12 cellular contexts compared by ENCODE assay signal in the genomic region with DNA sequence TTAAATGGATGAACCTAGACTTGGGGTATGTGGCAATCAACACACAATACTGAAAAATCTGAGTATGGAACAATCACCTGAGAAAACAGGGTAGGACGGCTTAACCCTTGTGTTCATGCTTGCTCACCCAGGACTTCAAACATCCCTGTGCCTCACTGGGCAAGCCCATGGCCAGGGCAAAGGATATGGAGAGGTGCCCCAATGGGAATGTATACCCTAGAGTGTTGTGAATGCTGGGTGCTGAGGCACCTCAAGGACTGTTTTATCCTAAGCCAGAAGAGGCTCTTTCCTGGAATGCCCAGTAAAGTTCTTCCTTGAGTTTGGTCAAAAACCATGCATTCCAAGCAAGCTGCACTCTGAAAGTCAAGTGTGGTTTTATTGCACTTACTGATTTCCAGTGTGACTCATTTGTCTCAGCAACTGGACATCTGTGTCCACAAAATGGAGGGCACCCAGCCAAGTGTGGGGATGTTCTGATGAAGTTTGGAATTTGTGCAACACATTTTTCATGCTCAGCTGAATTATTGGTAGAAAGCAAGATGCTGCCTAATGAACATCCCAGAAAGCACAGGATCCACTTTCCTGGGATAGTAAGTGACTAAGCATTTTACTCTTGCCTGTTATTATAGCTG.
DNase-seq lines count a peak whose midpoint lies in the region; ATAC-seq and TF ChIP-seq lines count a peak whose summit lies in the region.
"Had no signal": no experiment of that assay in that cellular context is flagged by ENCODE, and none has a peak within 500 bp of the region (broad histone marks: within the 10 kb centered on the region; RNA-seq: fewer than 3 reads in every experiment).

No MANE protein-coding gene starts in this region.

- H3K4me3 Mint-ChIP-seq in CD14-positive monocyte, result no peak overlapping the region
- H3K4me3 Mint-ChIP-seq in activated CD4-positive, alpha-beta T cell treated with anti-CD3 and anti-CD28 coated beads, Interleukin-2, amount 10 ng/mL, durations not matched to agents 24 days and 14 days, result no peak overlapping the region
- H3K4me3 Mint-ChIP-seq: stimulated activated naive B cell treated with anti-CD40 and anti-IgM and Interleukin-4, amounts not matched to agents 10 μg/mL and 1 μg/mL and 100 μg/mL, for 72 hours had no signal

- H3K36me3 Mint-ChIP-seq in CD14-positive monocyte, result no peaks in the 10 kb centered on the region
- H3K36me3 Mint-ChIP-seq in activated CD4-positive, alpha-beta T cell treated with anti-CD3 and anti-CD28 coated beads, Interleukin-2, amount 10 ng/mL, durations not matched to agents 24 days and 14 days (ENCODE audit: low read depth), result no peaks in the 10 kb centered on the region
- H3K36me3 Mint-ChIP-seq: stimulated activated naive B cell treated with anti-CD40 and anti-IgM and Interleukin-4, amounts not matched to agents 10 μg/mL and 1 μg/mL and 100 μg/mL, for 72 hours had no signal

- H3K4me3 ChIP-seq in fibroblast of villous mesenchyme (ENCODE audit: low read depth, low read length), result no peak overlapping the region
- H3K4me3 ChIP-seq: ovary had no signal

- H3K4me1 Mint-ChIP-seq in CD14-positive monocyte, result no peaks in the 10 kb centered on the region
- no peaks in the 10 kb centered on the region for H3K4me1 Mint-ChIP-seq in activated CD4-positive, alpha-beta T cell treated with anti-CD3 and anti-CD28 coated beads, Interleukin-2, amount 10 ng/mL, durations not matched to agents 24 days and 14 days
- H3K4me1 Mint-ChIP-seq: stimulated activated naive B cell treated with anti-CD40 and anti-IgM and Interleukin-4, amounts not matched to agents 10 μg/mL and 1 μg/mL and 100 μg/mL, for 72 hours had no signal

- TF ChIP-seq CTCF in fibroblast of villous mesenchyme (IDR thresholded peaks at IDR 0.05; ENCODE audit: insufficient read depth, low read depth, low read length), result no peak
- TF ChIP-seq CTCF in GM20000 (IDR thresholded peaks at IDR 0.05; ENCODE audit: extremely low read depth, missing control alignments), result no peak
- TF ChIP-seq CTCF in CD14-positive monocyte (IDR thresholded peaks at IDR 0.05), result no peak

- DNase-seq in Daoy (ENCODE audit: low read depth), result peak; percentile 49
- peak; percentile 63 for DNase-seq in SHP77 treated with DMSO at 0.1 percent for 48 hours (lab: John Stamatoyannopoulos, UW)
- peak; percentile 95 for DNase-seq in fibroblast of villous mesenchyme (ENCODE audit: low read depth)
- peak; percentile 86 for DNase-seq in sciatic nerve (ENCODE audit: low spot score)
- DNase-seq in OCI-M2 (lab: John Stamatoyannopoulos, UW; ENCODE audit: unreplicated experiment), result no peak
- no peak for DNase-seq in GM20000 (ENCODE audit: low spot score)
- no peak for DNase-seq in CD14-positive monocyte (ENCODE audit: low spot score)
- no peak for DNase-seq in activated CD4-positive, alpha-beta T cell treated with anti-CD3 and anti-CD28 coated beads, Interleukin-2, amount 10 ng/mL, durations not matched to agents 24 days and 14 days
- DNase-seq: activated naive CD4-positive, alpha-beta T cell treated with anti-CD3 and anti-CD28 coated beads, Interleukin-2, amount 50 U/mL, for 16 hours; NCI-H2171; stimulated activated naive B cell treated with anti-CD40 and anti-IgM and Interleukin-4, amounts not matched to agents 10 μg/mL and 1 μg/mL and 100 μg/mL, for 72 hours had no signal

- peak; percentile 79 for ATAC-seq in sciatic nerve
- ATAC-seq: stimulated activated naive B cell treated with anti-CD40 and anti-IgM and Interleukin-4, amounts not matched to agents 10 μg/mL and 1 μg/mL and 100 μg/mL, for 72 hours had no signal

- H3K9me3 Mint-ChIP-seq in CD14-positive monocyte, result peaks cover 5 to 11% (median 8%) of the 10 kb centered on the region in 7 donors
- peaks cover 17% of the 10 kb centered on the region for H3K9me3 Mint-ChIP-seq in activated CD4-positive, alpha-beta T cell treated with anti-CD3 and anti-CD28 coated beads, Interleukin-2, amount 10 ng/mL, durations not matched to agents 24 days and 14 days

- no peak overlapping the region for H3K27ac Mint-ChIP-seq in CD14-positive monocyte
- no peak overlapping the region for H3K27ac Mint-ChIP-seq in activated CD4-positive, alpha-beta T cell treated with anti-CD3 and anti-CD28 coated beads, Interleukin-2, amount 10 ng/mL, durations not matched to agents 24 days and 14 days
- H3K27ac Mint-ChIP-seq: stimulated activated naive B cell treated with anti-CD40 and anti-IgM and Interleukin-4, amounts not matched to agents 10 μg/mL and 1 μg/mL and 100 μg/mL, for 72 hours had no signal

- H3K27me3 Mint-ChIP-seq in CD14-positive monocyte (ENCODE audit: low read depth in 3 of 3), result peaks cover 0 to 3% (median 0%) of the 10 kb centered on the region in 3 donors
- H3K27me3 Mint-ChIP-seq in activated CD4-positive, alpha-beta T cell treated with anti-CD3 and anti-CD28 coated beads, Interleukin-2, amount 10 ng/mL, durations not matched to agents 24 days and 14 days, result no peaks in the 10 kb centered on the region
- H3K27me3 Mint-ChIP-seq: stimulated activated naive B cell treated with anti-CD40 and anti-IgM and Interleukin-4, amounts not matched to agents 10 μg/mL and 1 μg/mL and 100 μg/mL, for 72 hours had no signal

- intact Hi-C loops in sciatic nerve (cut with DNase I) (no loop called here), CD14-positive monocyte (cut with micrococcal nuclease) (no loop called here)
- intact Hi-C loops in activated CD4-positive, alpha-beta T cell treated with anti-CD3 and anti-CD28 coated beads, Interleukin-2, amount 10 ng/mL, durations not matched to agents 24 days and 14 days (cut with micrococcal nuclease), result no loop called here

Comparison
In these comparisons a context has a peak if more than half of its experiments do, and no peak if none do; other contexts are left out.
1. DNase-seq: peak in Daoy (single experiment), SHP77 treated with DMSO at 0.1 percent for 48 hours (single experiment), fibroblast of villous mesenchyme (single experiment) and sciatic nerve (single experiment); none in OCI-M2 (single experiment), GM20000 (single experiment), CD14-positive monocyte (single experiment) and activated CD4-positive, alpha-beta T cell treated with anti-CD3 and anti-CD28 coated beads, Interleukin-2, amount 10 ng/mL, durations not matched to agents 24 days and 14 days (single experiment).